25 cellular contexts compared by ENCODE assay signal in genomic region chr3:9129366-9129765, GRCh38.
"Had no signal": no experiment of that assay in that cellular context is flagged by ENCODE, and none has a peak within 500 bp of the region (broad histone marks: within the 10 kb centered on the region; RNA-seq: fewer than 3 reads in every experiment).

No MANE protein-coding gene starts in this region.

- H3K4me2 ChIP-seq: smooth muscle cell had no signal

- H3K4me3 Mint-ChIP-seq: naive thymus-derived CD4-positive, alpha-beta T cell; natural killer cell treated with Interleukin-12 subunit alpha and Interleukin-12 subunit beta and Interleukin-15 and Interleukin-18, amount 100 ng/mL, for 72 hours; stimulated activated memory B cell treated with anti-CD40 and anti-IgM and Interleukin-4, amounts not matched to agents 10 μg/mL and 1 μg/mL and 100 μg/mL, for 72 hours; stimulated activated naive CD8-positive, alpha-beta T cell treated with anti-CD3 and anti-CD28 coated beads, Interleukin-15, amount 100 ng/mL, for 72 hours; type B pancreatic cell had no signal

- H3K36me3 Mint-ChIP-seq: natural killer cell treated with Interleukin-12 subunit alpha and Interleukin-12 subunit beta and Interleukin-15 and Interleukin-18, amount 100 ng/mL, for 72 hours; stimulated activated memory B cell treated with anti-CD40 and anti-IgM and Interleukin-4, amounts not matched to agents 10 μg/mL and 1 μg/mL and 100 μg/mL, for 72 hours; type B pancreatic cell had no signal

- ATAC-seq: left lung; lower lobe of right lung; naive thymus-derived CD4-positive, alpha-beta T cell; natural killer cell treated with Interleukin-12 subunit alpha and Interleukin-12 subunit beta and Interleukin-15 and Interleukin-18, amount 100 ng/mL, for 72 hours; right lobe of liver; stimulated activated memory B cell treated with anti-CD40 and anti-IgM and Interleukin-4, amounts not matched to agents 10 μg/mL and 1 μg/mL and 100 μg/mL, for 72 hours; stimulated activated naive CD8-positive, alpha-beta T cell treated with anti-CD3 and anti-CD28 coated beads, Interleukin-15, amount 100 ng/mL, for 72 hours had no signal

- H3K9me3 ChIP-seq: left lung, lower lobe of right lung, ovary, right atrium auricular region, right lobe of liver, tibial nerve, uterus had no signal

- DNase-seq: hippocampal formation; kidney glomerular epithelial cell; left cardiac atrium; left lung; lower lobe of right lung; mammary epithelial cell; mesenchymal stem cell; naive thymus-derived CD4-positive, alpha-beta T cell; right lobe of liver; stimulated activated CD4-positive, alpha-beta T cell treated with anti-CD3 and anti-CD28 coated beads, Interleukin-1b, Interleukin-23, amount 100 ng/mL, for 48 hours; stimulated activated CD4-positive, alpha-beta T cell treated with anti-CD3 and anti-CD28 coated beads, Interleukin-2, amount 100 ng/mL, for 48 hours; stimulated activated CD4-positive, alpha-beta T cell treated with anti-CD3 and anti-CD28 coated beads, Interleukin-4, amount 100 ng/mL, for 4 hours; stimulated activated CD8-positive, alpha-beta memory T cell treated with anti-CD3 and anti-CD28 coated beads, Interleukin-4, amount 100 ng/mL, for 48 hours; stimulated activated naive CD4-positive, alpha-beta T cell treated with Interleukin-2 at 50 U/mL for 16 hours; stimulated activated naive CD8-positive, alpha-beta T cell treated with anti-CD3 and anti-CD28 coated beads, Interleukin-15, amount 100 ng/mL, for 72 hours; substantia nigra; uterus had no signal

- H3K4me1 ChIP-seq: left lung, lower lobe of right lung, right atrium auricular region, right lobe of liver, uterus had no signal

- H3K4me3 ChIP-seq: left lung, lower lobe of right lung, ovary, right atrium auricular region, right lobe of liver, smooth muscle cell, tibial nerve, uterus had no signal

- H3K36me3 ChIP-seq: left lung, lower lobe of right lung, ovary, right atrium auricular region, right lobe of liver, uterus had no signal

- H3K27me3 Mint-ChIP-seq: stimulated activated memory B cell treated with anti-CD40 and anti-IgM and Interleukin-4, amounts not matched to agents 10 μg/mL and 1 μg/mL and 100 μg/mL, for 72 hours; stimulated activated naive CD8-positive, alpha-beta T cell treated with anti-CD3 and anti-CD28 coated beads, Interleukin-15, amount 100 ng/mL, for 72 hours; type B pancreatic cell had no signal

- H3K4me1 Mint-ChIP-seq: stimulated activated memory B cell treated with anti-CD40 and anti-IgM and Interleukin-4, amounts not matched to agents 10 μg/mL and 1 μg/mL and 100 μg/mL, for 72 hours; stimulated activated naive CD8-positive, alpha-beta T cell treated with anti-CD3 and anti-CD28 coated beads, Interleukin-15, amount 100 ng/mL, for 72 hours had no signal

- H3K9me3 Mint-ChIP-seq: naive thymus-derived CD4-positive, alpha-beta T cell; natural killer cell treated with Interleukin-12 subunit alpha and Interleukin-12 subunit beta and Interleukin-15 and Interleukin-18, amount 100 ng/mL, for 72 hours; stimulated activated memory B cell treated with anti-CD40 and anti-IgM and Interleukin-4, amounts not matched to agents 10 μg/mL and 1 μg/mL and 100 μg/mL, for 72 hours; stimulated activated naive CD8-positive, alpha-beta T cell treated with anti-CD3 and anti-CD28 coated beads, Interleukin-15, amount 100 ng/mL, for 72 hours; type B pancreatic cell had no signal

- H3K27ac Mint-ChIP-seq: natural killer cell treated with Interleukin-12 subunit alpha and Interleukin-12 subunit beta and Interleukin-15 and Interleukin-18, amount 100 ng/mL, for 72 hours; progenitor cell of endocrine pancreas; stimulated activated memory B cell treated with anti-CD40 and anti-IgM and Interleukin-4, amounts not matched to agents 10 μg/mL and 1 μg/mL and 100 μg/mL, for 72 hours; stimulated activated naive CD8-positive, alpha-beta T cell treated with anti-CD3 and anti-CD28 coated beads, Interleukin-15, amount 100 ng/mL, for 72 hours; type B pancreatic cell had no signal

- H3K27me3 ChIP-seq: left lung, ovary, right atrium auricular region, right lobe of liver, tibial nerve, uterus had no signal

- H3K27ac ChIP-seq: left lung, lower lobe of right lung, ovary, right atrium auricular region, right lobe of liver, tibial nerve, uterus had no signal
